Comparison of ENCODE assay signal across 9 cellular contexts in the genomic region with DNA sequence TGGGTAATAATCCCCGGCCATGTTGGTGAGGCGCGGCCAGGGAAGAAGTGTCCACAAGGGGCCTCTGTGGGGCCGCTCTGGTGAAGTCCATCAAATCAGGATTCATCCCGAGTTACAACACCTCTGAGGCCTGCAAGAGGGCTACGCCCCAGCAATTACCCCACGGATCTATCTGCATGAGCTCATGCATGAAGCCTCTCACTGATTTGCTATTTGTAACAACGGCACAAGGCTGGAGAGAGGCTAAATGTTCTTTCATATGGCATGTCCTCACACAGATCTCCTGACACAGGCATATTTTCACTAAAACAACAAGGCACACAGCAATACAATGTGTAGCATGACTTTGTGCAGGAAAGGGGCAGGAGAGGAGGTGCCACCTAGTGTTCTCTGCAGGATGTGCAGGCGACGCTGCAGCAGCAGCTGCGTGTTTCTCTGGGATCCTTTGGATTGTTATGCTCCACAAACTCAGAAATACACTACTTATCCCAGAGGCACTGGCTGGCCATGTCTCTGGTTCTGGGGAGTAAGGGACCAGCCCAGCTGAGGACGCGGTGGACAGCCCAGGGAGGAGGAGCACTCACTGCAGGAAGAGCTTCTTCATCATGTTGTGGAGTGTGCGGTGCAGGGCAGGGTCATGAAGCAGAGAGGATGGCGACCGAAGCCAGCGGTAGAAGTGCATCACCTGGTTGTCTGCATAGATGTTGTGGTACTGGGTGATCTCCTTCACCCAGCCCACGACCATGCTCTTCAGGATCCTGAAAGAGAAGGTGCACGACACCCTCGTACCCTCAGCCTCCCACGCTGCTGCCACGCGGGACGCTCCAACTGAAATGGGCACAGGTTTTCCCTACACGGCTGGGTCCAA. TPM values are rescaled to one million over a fixed set of nuclear protein-coding genes. Genes with fewer than 3 reads are reported as not detected.
DNase-seq lines count a peak whose midpoint lies in the region; ATAC-seq and TF ChIP-seq lines count a peak whose summit lies in the region.
"Had no signal": no experiment of that assay in that cellular context is flagged by ENCODE, and none has a peak within 500 bp of the region (broad histone marks: within the 10 kb centered on the region; RNA-seq: fewer than 3 reads in every experiment).

No MANE protein-coding gene starts in this region.

- no peak overlapping the region for H3K27ac ChIP-seq in OCI-LY7 (ENCODE audit: low read depth, low read length, poor library complexity, severe bottlenecking)

- POLR2A ChIA-PET in OCI-LY7 (lab: Charles Lee), result interaction anchor here (1.1 kb wide), 1 partner anchor 26 kb away, joined by 4 read pairs; no protein-coding TSS in a partner anchor

- H3K36me3 ChIP-seq in OCI-LY7 (ENCODE audit: insufficient read depth, low read length), result peaks cover 93% of the 10 kb centered on the region

- no TSS peak for BruUV-seq in OCI-LY7 (replicated peaks; lab: Mats Ljungman, UMichigan)

- H3K27ac Mint-ChIP-seq in natural killer cell, result no peak overlapping the region
- no peak overlapping the region for H3K27ac Mint-ChIP-seq in natural killer cell treated with Interleukin-12 subunit alpha and Interleukin-12 subunit beta and Interleukin-15 and Interleukin-18, amount 100 ng/mL, for 72 hours

- TF ChIP-seq CTCF in natural killer cell (IDR thresholded peaks at IDR 0.05) (peak; percentile 17), OCI-LY7 (conservative IDR thresholded peaks at IDR 0.05; ENCODE audit: low read length) (peak; percentile 88), epithelial cell of proximal tubule (conservative IDR thresholded peaks at IDR 0.05; ENCODE audit: low read depth, low read length) (peak; percentile 79)

- H3K9me2 ChIP-seq in OCI-LY7 (ENCODE audit: insufficient read depth, low read length), result no peaks in the 10 kb centered on the region

- no peaks in the 10 kb centered on the region for H3K36me3 Mint-ChIP-seq in natural killer cell
- peaks cover 4% of the 10 kb centered on the region for H3K36me3 Mint-ChIP-seq in natural killer cell treated with Interleukin-12 subunit alpha and Interleukin-12 subunit beta and Interleukin-15 and Interleukin-18, amount 100 ng/mL, for 72 hours

- H4K20me1 ChIP-seq in OCI-LY7 (ENCODE audit: insufficient read depth, low read length), result no peaks in the 10 kb centered on the region

- no peaks in the 10 kb centered on the region for H3K27me3 Mint-ChIP-seq in natural killer cell (ENCODE audit: low read depth in 2 of 2)
- H3K27me3 Mint-ChIP-seq in natural killer cell treated with Interleukin-12 subunit alpha and Interleukin-12 subunit beta and Interleukin-15 and Interleukin-18, amount 100 ng/mL, for 72 hours, result no peaks in the 10 kb centered on the region
- H3K27me3 Mint-ChIP-seq: central memory CD8-positive, alpha-beta T cell had no signal

- intact Hi-C loops in natural killer cell (cut with micrococcal nuclease), result no loop called here
- intact Hi-C loops in OCI-LY7 (cut with micrococcal nuclease; ENCODE audit: unreplicated experiment), result loop anchor here (1.0 kb wide), 1 partner anchor 38 kb away; no protein-coding TSS in a partner anchor

- no peak overlapping the region for H2AFZ ChIP-seq in OCI-LY7 (ENCODE audit: low read length)

- no peaks in the 10 kb centered on the region for H3K79me2 ChIP-seq in OCI-LY7 (ENCODE audit: insufficient read depth, low read depth, low read length)

- no peaks in the 10 kb centered on the region for H3K9me3 ChIP-seq in OCI-LY7 (ENCODE audit: low read length)

- H3K4me1 Mint-ChIP-seq in natural killer cell, result peaks cover 14 to 20% of the 10 kb centered on the region in 2 donors
- H3K4me1 Mint-ChIP-seq in natural killer cell treated with Interleukin-12 subunit alpha and Interleukin-12 subunit beta and Interleukin-15 and Interleukin-18, amount 100 ng/mL, for 72 hours (ENCODE audit: low read depth in 2 of 2), result peaks cover 10% of the 10 kb centered on the region in 2 donors

- peaks cover 32% of the 10 kb centered on the region for H3K4me1 ChIP-seq in OCI-LY7 (ENCODE audit: insufficient read depth, low read length, poor library complexity, severe bottlenecking)

- CTCF ChIA-PET in OCI-LY7 (lab: Charles Lee; ENCODE audit: unreplicated experiment), result interaction anchor here (0.6 to 1.5 kb wide), 3 partner anchors 35 to 94 kb away, joined by 3 to 6 read pairs (median 3); no protein-coding TSS in a partner anchor

- H3K4me2 ChIP-seq in OCI-LY7 (ENCODE audit: low read length), result no peak overlapping the region

- no peak for ATAC-seq in natural killer cell
- ATAC-seq in natural killer cell treated with Interleukin-12 subunit alpha and Interleukin-12 subunit beta and Interleukin-15 and Interleukin-18, amount 100 ng/mL, for 72 hours, result no peak

- H3K4me3 ChIP-seq in OCI-LY7 (ENCODE audit: low read depth, low read length, poor library complexity, severe bottlenecking) (no peak overlapping the region), epithelial cell of proximal tubule (ENCODE audit: low read depth, low read length) (no peak overlapping the region)

- DNase-seq in natural killer cell, result no peak
- no peak for DNase-seq in natural killer cell treated with Interleukin-12 subunit alpha and Interleukin-12 subunit beta and Interleukin-15 and Interleukin-18, amount 100 ng/mL, for 72 hours (ENCODE audit: low spot score)
- DNase-seq in OCI-LY7 (ENCODE audit: low spot score), result peak; percentile 41
- peak; percentile 37 for DNase-seq in epithelial cell of proximal tubule (ENCODE audit: low read depth)
- DNase-seq in non-pigmented ciliary epithelial cell (ENCODE audit: low read depth), result peak; percentile 15
- no peak for DNase-seq in SK-N-DZ (ENCODE audit: low spot score)
- DNase-seq in NCI-H446 (lab: John Stamatoyannopoulos, UW), result no peak
- no peak for DNase-seq in cortex of kidney (lab: John Stamatoyannopoulos, UW)

- no peaks in the 10 kb centered on the region for H3K9me3 Mint-ChIP-seq in natural killer cell
- H3K9me3 Mint-ChIP-seq in natural killer cell treated with Interleukin-12 subunit alpha and Interleukin-12 subunit beta and Interleukin-15 and Interleukin-18, amount 100 ng/mL, for 72 hours, result no peaks in the 10 kb centered on the region
- H3K9me3 Mint-ChIP-seq: central memory CD8-positive, alpha-beta T cell had no signal

- H3K4me3 Mint-ChIP-seq in natural killer cell, result no peak overlapping the region
- no peak overlapping the region for H3K4me3 Mint-ChIP-seq in natural killer cell treated with Interleukin-12 subunit alpha and Interleukin-12 subunit beta and Interleukin-15 and Interleukin-18, amount 100 ng/mL, for 72 hours
- H3K4me3 Mint-ChIP-seq: central memory CD8-positive, alpha-beta T cell had no signal

RNA-seq across cellular contexts. Expression of a gene that starts 20.2 kb away (rescaled TPM):
- total RNA-seq in natural killer cell (not detected), OCI-LY7 (2022) (not detected in 2 replicates), epithelial cell of proximal tubule (not detected in 2 replicates)
- not detected for total RNA-seq in natural killer cell treated with Interleukin-12 subunit alpha and Interleukin-12 subunit beta and Interleukin-15 and Interleukin-18, amount 100 ng/mL, for 72 hours
- total RNA-seq in OCI-LY7 (2014; rRNA removed; shearing (Covaris generic)), result not detected in 2 replicates
- 0.42 and 0.49 TPM in 2 replicates for polyA plus RNA-seq in SK-N-DZ (2014; cell fraction: cytosol; rRNA removed)
- polyA plus RNA-seq in SK-N-DZ (2014; cell fraction: nucleus; rRNA removed), result 4.2 and 11.0 TPM in 2 replicates

RNA-seq across cellular contexts. Expression of a gene that starts 28.4 kb away (rescaled TPM):
- total RNA-seq in natural killer cell, result not detected
- total RNA-seq in natural killer cell treated with Interleukin-12 subunit alpha and Interleukin-12 subunit beta and Interleukin-15 and Interleukin-18, amount 100 ng/mL, for 72 hours, result not detected
- total RNA-seq in OCI-LY7 (2014; rRNA removed; shearing (Covaris generic)), result not detected in 2 replicates
- total RNA-seq in OCI-LY7 (2022), result not detected in 2 replicates
- not detected in 2 replicates for total RNA-seq in epithelial cell of proximal tubule
- 0.54 TPM in 1 of 2 replicates, not detected in the other for polyA plus RNA-seq in SK-N-DZ (2014; cell fraction: cytosol; rRNA removed)
- 3.6 and 4.5 TPM in 2 replicates for polyA plus RNA-seq in SK-N-DZ (2014; cell fraction: nucleus; rRNA removed)

RNA-seq across cellular contexts. Expression of a gene that starts 48.4 kb away (rescaled TPM):
- total RNA-seq in natural killer cell (10 to 100 TPM; 58.7 to 66.0 (median 65.0) TPM), OCI-LY7 (2022) (230 and 255 TPM in 2 replicates), epithelial cell of proximal tubule (35.9 and 37.9 TPM in 2 replicates)
- total RNA-seq in natural killer cell treated with Interleukin-12 subunit alpha and Interleukin-12 subunit beta and Interleukin-15 and Interleukin-18, amount 100 ng/mL, for 72 hours, result 100 to 1,000 TPM in 1 of 2 donors, 10 to 100 TPM in 1; 94.3 to 265 TPM
- 157 and 159 TPM in 2 replicates for total RNA-seq in OCI-LY7 (2014; rRNA removed; shearing (Covaris generic))
- polyA plus RNA-seq in SK-N-DZ (2014; cell fraction: cytosol; rRNA removed), result 41.1 and 44.7 TPM in 2 replicates
- 304 and 735 TPM in 2 replicates for polyA plus RNA-seq in SK-N-DZ (2014; cell fraction: nucleus; rRNA removed)

RNA-seq across cellular contexts. Expression of a gene that starts 48.6 kb away (rescaled TPM):
- 1 to 10 TPM; 3.6 to 6.2 (median 5.1) TPM for total RNA-seq in natural killer cell
- total RNA-seq in natural killer cell treated with Interleukin-12 subunit alpha and Interleukin-12 subunit beta and Interleukin-15 and Interleukin-18, amount 100 ng/mL, for 72 hours, result 10 to 100 TPM in 1 of 2 donors, 1 to 10 TPM in 1; 9.6 to 22.2 TPM
- total RNA-seq in OCI-LY7 (2014; rRNA removed; shearing (Covaris generic)), result 97.3 and 103 TPM in 2 replicates
- total RNA-seq in OCI-LY7 (2022), result 58.1 and 62.4 TPM in 2 replicates
- 48.9 and 55.1 TPM in 2 replicates for total RNA-seq in epithelial cell of proximal tubule
- polyA plus RNA-seq in SK-N-DZ (2014; cell fraction: cytosol; rRNA removed), result 231 and 288 TPM in 2 replicates
- polyA plus RNA-seq in SK-N-DZ (2014; cell fraction: nucleus; rRNA removed), result 150 and 208 TPM in 2 replicates

Comparison
In these comparisons a context has a peak if more than half of its experiments do, and no peak if none do; other contexts are left out.
1. DNase-seq: peak in OCI-LY7 (single experiment), epithelial cell of proximal tubule (single experiment) and non-pigmented ciliary epithelial cell (single experiment); none in natural killer cell (single experiment), natural killer cell treated with Interleukin-12 subunit alpha and Interleukin-12 subunit beta and Interleukin-15 and Interleukin-18, amount 100 ng/mL, for 72 hours (single experiment), SK-N-DZ (single experiment), NCI-H446 (0 of 2) and cortex of kidney (single experiment).
2. CTCF ChIP-seq: peak in every context shown above with its lines; median percentile 88 in OCI-LY7; 79 in epithelial cell of proximal tubule; 17 in natural killer cell.